In the genomic region with DNA sequence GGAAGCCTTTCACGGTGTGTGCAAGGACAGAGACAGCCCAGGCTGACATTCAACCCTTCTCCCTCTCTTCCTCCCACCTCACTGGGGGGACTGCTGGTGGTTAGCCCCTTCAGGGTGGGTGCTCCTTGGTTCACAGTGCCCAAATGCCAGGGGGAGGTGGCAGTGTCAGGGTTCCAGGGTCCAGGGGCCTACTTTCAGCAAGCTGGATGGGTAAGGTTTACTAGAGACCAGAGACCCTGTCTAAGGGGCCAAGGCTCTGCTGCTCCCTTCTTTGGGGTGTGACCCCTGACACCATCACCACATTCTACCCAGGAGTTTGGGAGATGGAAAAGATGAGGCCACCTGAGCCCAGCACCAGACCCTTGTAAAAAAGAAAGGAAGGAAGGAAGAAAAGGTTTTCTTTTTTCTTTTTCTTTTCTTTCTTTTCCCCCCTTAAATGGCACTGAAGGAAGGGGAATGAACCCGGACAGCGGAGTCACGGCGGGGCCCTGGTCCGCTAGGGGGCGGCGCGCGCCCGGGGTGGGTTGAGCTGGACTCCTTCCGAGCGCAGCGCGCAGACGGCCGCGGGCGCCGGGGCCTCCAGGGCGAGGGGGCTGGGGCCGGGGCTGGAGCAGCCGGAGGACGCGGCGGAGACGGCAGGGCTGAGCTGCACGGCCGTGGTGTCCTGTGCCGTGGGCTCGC, we compare ENCODE assay signal across 8 cellular contexts. TPM values are rescaled to one million over a fixed set of nuclear protein-coding genes. Genes with fewer than 3 reads are reported as not detected.
DNase-seq lines count a peak whose midpoint lies in the region; ATAC-seq and TF ChIP-seq lines count a peak whose summit lies in the region.
"Had no signal": no experiment of that assay in that cellular context is flagged by ENCODE, and none has a peak within 500 bp of the region (broad histone marks: within the 10 kb centered on the region; RNA-seq: fewer than 3 reads in every experiment).

No MANE protein-coding gene starts in this region.

- peaks cover 74% of the 10 kb centered on the region for H3K27me3 ChIP-seq in MM.1S (replicated peaks; ENCODE audit: insufficient read depth, low read length)
- no peaks in the 10 kb centered on the region for H3K27me3 ChIP-seq in right lobe of liver

- H3K27ac Mint-ChIP-seq in activated CD4-positive, alpha-beta T cell treated with anti-CD3 and anti-CD28 coated beads, Interleukin-2, amount 10 ng/mL, durations not matched to agents 24 days and 14 days = no peak overlapping the region

- TF ChIP-seq CTCF in GM12872 (IDR thresholded peaks at IDR 0.05; ENCODE audit: insufficient read depth, low read depth, low read length) = peak; percentile 59; the same call in 2 of the 3 replicates
- TF ChIP-seq CTCF in MM.1S (IDR thresholded peaks at IDR 0.05; ENCODE audit: low read length) = peak; percentile 57
- peak; percentile 35 to 59 (median 56) for TF ChIP-seq CTCF in right lobe of liver (IDR thresholded peaks at IDR 0.05)

- no peaks in the 10 kb centered on the region for H3K36me3 ChIP-seq in MM.1S (replicated peaks; ENCODE audit: insufficient read depth, low read length)
- H3K36me3 ChIP-seq in right lobe of liver = no peaks in the 10 kb centered on the region

- 6% methylated on average over 10 of the region's 31 CpGs for WGBS in right lobe of liver (ENCODE audit: insufficient coverage, low coverage, low lambda C conversion rate, missing lambda C conversion rate)

- H3K27ac ChIP-seq in MM.1S (ENCODE audit: low read length) = no peak overlapping the region
- H3K27ac ChIP-seq in right lobe of liver = no peak overlapping the region

- no peak overlapping the region for H2AFZ ChIP-seq in MM.1S (ENCODE audit: low read length)

- H3K4me3 Mint-ChIP-seq in activated CD4-positive, alpha-beta T cell treated with anti-CD3 and anti-CD28 coated beads, Interleukin-2, amount 10 ng/mL, durations not matched to agents 24 days and 14 days = peak overlapping the region; percentile 27

- H3K9me3 Mint-ChIP-seq in activated CD4-positive, alpha-beta T cell treated with anti-CD3 and anti-CD28 coated beads, Interleukin-2, amount 10 ng/mL, durations not matched to agents 24 days and 14 days = no peaks in the 10 kb centered on the region

- peak; percentile 15 for DNase-seq in MM.1S
- DNase-seq in activated CD4-positive, alpha-beta T cell treated with anti-CD3 and anti-CD28 coated beads, Interleukin-2, amount 10 ng/mL, durations not matched to agents 24 days and 14 days = peak; percentile 92
- DNase-seq in cerebellum (ENCODE audit: low spot score) = peak; percentile 72
- DNase-seq in right lobe of liver = peak in 1 of 3 donors; percentile 69
- DNase-seq in stimulated activated CD4-positive, alpha-beta T cell treated with anti-CD3 and anti-CD28 coated beads, TNF-alpha, amount 100 ng/mL, for 24 hours (ENCODE audit: low read depth in 3 of 3) = peak; percentile 39 to 69 (median 43)

- peak overlapping the region; percentile 12; the same call in 1 of the 2 replicates for H3K4me2 ChIP-seq in MM.1S (ENCODE audit: low read depth, low read length)

- no peaks in the 10 kb centered on the region for H3K79me2 ChIP-seq in MM.1S (ENCODE audit: low read length)

- H3K9me3 ChIP-seq in MM.1S (replicated peaks; ENCODE audit: insufficient read depth, low read length) = no peaks in the 10 kb centered on the region
- no peaks in the 10 kb centered on the region for H3K9me3 ChIP-seq in right lobe of liver

- H3K9me2 ChIP-seq in MM.1S (replicated peaks; ENCODE audit: insufficient read depth, low read length) = no peaks in the 10 kb centered on the region

- H3K4me3 ChIP-seq in MM.1S (ENCODE audit: low read length) (no peak overlapping the region), right lobe of liver (peak overlapping the region in 1 of 3 donors; percentile 33)

- ATAC-seq in right lobe of liver (peak; percentile 53 to 66 (median 64)), HG02840 (IDR thresholded peaks at IDR 0.05; ENCODE audit: low FRiP score, unreplicated experiment) (no peak)

- H3K9ac ChIP-seq in MM.1S (ENCODE audit: low read length) = no peak overlapping the region

- H3K4me1 ChIP-seq in MM.1S (ENCODE audit: low read length) (no peaks in the 10 kb centered on the region), right lobe of liver (peaks cover 0 to 5% (median 0%) of the 10 kb centered on the region in 4 donors)

- H3K27me3 Mint-ChIP-seq in activated CD4-positive, alpha-beta T cell treated with anti-CD3 and anti-CD28 coated beads, Interleukin-2, amount 10 ng/mL, durations not matched to agents 24 days and 14 days = peaks cover 40% of the 10 kb centered on the region

- no peak for TF ChIP-seq POLR2A in right lobe of liver (IDR thresholded peaks at IDR 0.05)

- no peaks in the 10 kb centered on the region for H3K36me3 Mint-ChIP-seq in activated CD4-positive, alpha-beta T cell treated with anti-CD3 and anti-CD28 coated beads, Interleukin-2, amount 10 ng/mL, durations not matched to agents 24 days and 14 days (ENCODE audit: low read depth)

- H4K20me1 ChIP-seq in MM.1S (ENCODE audit: insufficient read depth, low read length) = no peaks in the 10 kb centered on the region

- intact Hi-C loops in activated CD4-positive, alpha-beta T cell treated with anti-CD3 and anti-CD28 coated beads, Interleukin-2, amount 10 ng/mL, durations not matched to agents 24 days and 14 days (cut with micrococcal nuclease) = loop anchor here (1.0 to 5.0 kb wide), 2 partner anchors 70 to 193 kb away; a partner anchor contains a TSS
- intact Hi-C loops in right lobe of liver (cut with DNase I) = no loop called here

- H3K4me1 Mint-ChIP-seq in activated CD4-positive, alpha-beta T cell treated with anti-CD3 and anti-CD28 coated beads, Interleukin-2, amount 10 ng/mL, durations not matched to agents 24 days and 14 days = peaks cover 20% of the 10 kb centered on the region

- H3F3A ChIP-seq in MM.1S (ENCODE audit: insufficient read depth, low read length) = no peaks in the 10 kb centered on the region

RNA-seq across cellular contexts. Expression of a gene that starts 18.8 kb away (rescaled TPM):
- not detected in 2 replicates for total RNA-seq in activated CD4-positive, alpha-beta T cell treated with anti-CD3 and anti-CD28 coated beads, Interleukin-2, amount 10 ng/mL, durations not matched to agents 24 days and 14 days
- total RNA-seq in cerebellum (not detected), right lobe of liver (not detected)
- total RNA-seq: dermis microvascular lymphatic vessel endothelial cell had no signal

RNA-seq across cellular contexts. Expression of a gene that starts 43.0 kb away (rescaled TPM):
- 0.07 TPM in 1 of 2 replicates, not detected in the other for total RNA-seq in activated CD4-positive, alpha-beta T cell treated with anti-CD3 and anti-CD28 coated beads, Interleukin-2, amount 10 ng/mL, durations not matched to agents 24 days and 14 days
- total RNA-seq in cerebellum = 0.82 TPM
- total RNA-seq in right lobe of liver = not detected
- total RNA-seq: dermis microvascular lymphatic vessel endothelial cell had no signal
